23 cellular contexts compared by ENCODE assay signal in the genomic region with DNA sequence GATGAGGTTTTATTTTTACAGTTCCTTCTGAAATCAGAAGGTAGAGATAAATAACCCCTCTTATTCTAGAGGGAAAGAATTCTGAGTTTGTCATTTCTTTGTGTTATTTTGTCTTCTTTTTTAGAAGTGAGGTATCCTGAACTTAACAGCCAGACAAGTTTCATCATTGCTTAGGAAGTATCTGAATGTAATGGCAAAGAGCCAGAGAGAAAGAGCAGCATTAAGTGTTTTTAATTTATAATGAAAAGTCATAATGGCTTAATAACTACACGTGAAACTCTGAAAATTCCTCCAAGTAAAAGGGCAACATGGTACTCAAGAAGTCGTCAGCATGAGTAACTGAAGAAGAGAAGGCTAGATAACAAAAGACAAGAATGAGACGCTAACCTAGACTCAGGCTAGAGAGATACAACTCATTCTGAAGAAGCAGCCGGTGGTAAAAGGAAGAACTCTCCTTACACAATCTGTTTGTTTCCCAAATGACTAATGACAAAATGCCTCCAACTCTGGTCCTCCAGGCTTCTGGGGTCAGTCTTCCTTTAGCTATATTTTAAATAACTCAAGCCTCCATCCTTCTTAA.
DNase-seq lines count a peak whose midpoint lies in the region; ATAC-seq and TF ChIP-seq lines count a peak whose summit lies in the region.
"Had no signal": no experiment of that assay in that cellular context is flagged by ENCODE, and none has a peak within 500 bp of the region (broad histone marks: within the 10 kb centered on the region; RNA-seq: fewer than 3 reads in every experiment).

No MANE protein-coding gene starts in this region.

- no peak for TF ChIP-seq POLR2A in adrenal gland (IDR thresholded peaks at IDR 0.05)

- H3K9me2 ChIP-seq in PC-3 (replicated peaks; ENCODE audit: low read length) = 0 out of 2 replicates have a peak, but pooled peaks cover 3% of the 10 kb centered on the region

- H3K79me2 ChIP-seq in PC-3 (ENCODE audit: low read length) = no peaks in the 10 kb centered on the region

- no peaks in the 10 kb centered on the region for H3K4me1 ChIP-seq in PC-3 (ENCODE audit: insufficient read depth, low read length)
- H3K4me1 ChIP-seq in adrenal gland (replicated peaks in 1 of 2) = no peaks in the 10 kb centered on the region
- H3K4me1 ChIP-seq: spleen, thyroid gland had no signal

- intact Hi-C loops in PC-3 (cut with micrococcal nuclease) (no loop called here), dorsolateral prefrontal cortex (cut with DNase I) (no loop called here), adrenal gland (cut with DNase I) (no loop called here)

- WGBS in adrenal gland, 4 donors = 57 to 66% (median 61%) methylated on average over 4 of the region's 4 CpGs

- no peak for ATAC-seq in PC-3
- no peak for ATAC-seq in HG02852 (IDR thresholded peaks at IDR 0.05; ENCODE audit: unreplicated experiment)
- ATAC-seq in GM18907 (IDR thresholded peaks at IDR 0.05; ENCODE audit: unreplicated experiment) = no peak
- ATAC-seq: activated CD4-positive, alpha-beta T cell treated with anti-CD3 and anti-CD28 coated beads for 36 hours; activated T-cell treated with anti-CD3 and anti-CD28 coated beads, Interleukin-2, amount 50 U/mL, for 4 hours; CD8-positive, alpha-beta T cell; left colon; naive thymus-derived CD4-positive, alpha-beta T cell had no signal

- no TSS peak for BruUV-seq in PC-3 (replicated peaks; lab: Mats Ljungman, UMichigan)

- no peak overlapping the region for H3K4me3 ChIP-seq in PC-3 (ENCODE audit: low read length)
- H3K4me3 ChIP-seq in epithelial cell of esophagus (ENCODE audit: low read length) = no peak overlapping the region
- no peak overlapping the region for H3K4me3 ChIP-seq in dorsolateral prefrontal cortex
- H3K4me3 ChIP-seq in adrenal gland = no peak overlapping the region
- H3K4me3 ChIP-seq: spleen, thyroid gland had no signal

- H3K9ac ChIP-seq in PC-3 (ENCODE audit: low read length) = no peak overlapping the region

- CTCF ChIA-PET in PC-3 (lab: Charles Lee) = no interaction called here

- H3K9me3 ChIP-seq in PC-3 (ENCODE audit: low read length) = 0 out of 2 replicates have a peak, but pooled peaks cover under 1% of the 10 kb centered on the region
- no peaks in the 10 kb centered on the region for H3K9me3 ChIP-seq in adrenal gland (replicated peaks in 1 of 3)
- H3K9me3 ChIP-seq: thyroid gland had no signal

- H2AFZ ChIP-seq in PC-3 (ENCODE audit: low read length) = no peak overlapping the region

- H3K27ac ChIP-seq in PC-3 (ENCODE audit: low read length) (no peak overlapping the region), dorsolateral prefrontal cortex (no peak overlapping the region), adrenal gland (no peak overlapping the region)
- H3K27ac ChIP-seq: spleen, thyroid gland had no signal

- H3K27me3 ChIP-seq in PC-3 (ENCODE audit: low read length) (no peaks in the 10 kb centered on the region), dorsolateral prefrontal cortex (no peaks in the 10 kb centered on the region), adrenal gland (no peaks in the 10 kb centered on the region)
- H3K27me3 ChIP-seq: spleen, thyroid gland had no signal

- no peaks in the 10 kb centered on the region for H3K36me3 ChIP-seq in PC-3 (ENCODE audit: low read depth, low read length)
- H3K36me3 ChIP-seq in adrenal gland (replicated peaks in 1 of 2) = no peaks in the 10 kb centered on the region
- H3K36me3 ChIP-seq: spleen, thyroid gland had no signal

- H3F3A ChIP-seq in PC-3 (ENCODE audit: low read length, unreplicated experiment) = no peaks in the 10 kb centered on the region

- H4K20me1 ChIP-seq in PC-3 (ENCODE audit: low read length) = no peaks in the 10 kb centered on the region

- POLR2A ChIA-PET in PC-3 (lab: Charles Lee; ENCODE audit: unreplicated experiment) = no interaction called here

- H3K4me2 ChIP-seq in PC-3 (ENCODE audit: low read length) = no peak overlapping the region

- DNase-seq in ELR (ENCODE audit: low read depth) (peak; percentile 52), PC-3 (peak; percentile 21), epithelial cell of esophagus (ENCODE audit: low read depth) (peak; percentile 66), kidney tubule cell (ENCODE audit: low spot score) (peak; percentile 5), dorsolateral prefrontal cortex (no peak), adrenal gland (no peak)
- DNase-seq: activated CD4-positive, alpha-beta T cell treated with anti-CD3 and anti-CD28 coated beads for 36 hours; activated CD8-positive, alpha-beta memory T cell treated with anti-CD3 and anti-CD28 coated beads for 24 hours; activated naive CD4-positive, alpha-beta T cell treated with anti-CD3 and anti-CD28 coated beads for 36 hours; activated T-cell treated with anti-CD3 and anti-CD28 coated beads, Interleukin-2, amount 50 U/mL, for 4 hours; CD8-positive, alpha-beta T cell; endodermal cell; left colon; naive thymus-derived CD4-positive, alpha-beta T cell; NCI-H1930; NCI-H446; SHP77; spleen; stimulated activated CD4-positive, alpha-beta T cell treated with anti-CD3 and anti-CD28 coated beads, Interleukin-4, amount 100 ng/mL, for 1 hour; stimulated activated naive CD4-positive, alpha-beta T cell; thyroid gland had no signal

- TF ChIP-seq CTCF in PC-3 (conservative IDR thresholded peaks at IDR 0.05; ENCODE audit: low read depth, low read length) (no peak), epithelial cell of esophagus (IDR thresholded peaks at IDR 0.05; ENCODE audit: insufficient read depth, low read depth, low read length, missing control alignments) (no peak), dorsolateral prefrontal cortex (IDR thresholded peaks at IDR 0.05 in 54 of 56, conservative IDR thresholded peaks at IDR 0.05 in 2 of 56; ENCODE audit: low read depth in 1 of 56, partially characterized antibody in 56 of 56) (no peak), adrenal gland (IDR thresholded peaks at IDR 0.05) (no peak)

Comparison
In these comparisons a context has a peak if more than half of its experiments do, and no peak if none do; other contexts are left out.
1. DNase-seq: peak in ELR (single experiment), PC-3 (single experiment), epithelial cell of esophagus (single experiment) and kidney tubule cell (single experiment); none in dorsolateral prefrontal cortex (0 of 10) and adrenal gland (0 of 7).